ENCODE assay signal across 8 cellular contexts in the genomic region with DNA sequence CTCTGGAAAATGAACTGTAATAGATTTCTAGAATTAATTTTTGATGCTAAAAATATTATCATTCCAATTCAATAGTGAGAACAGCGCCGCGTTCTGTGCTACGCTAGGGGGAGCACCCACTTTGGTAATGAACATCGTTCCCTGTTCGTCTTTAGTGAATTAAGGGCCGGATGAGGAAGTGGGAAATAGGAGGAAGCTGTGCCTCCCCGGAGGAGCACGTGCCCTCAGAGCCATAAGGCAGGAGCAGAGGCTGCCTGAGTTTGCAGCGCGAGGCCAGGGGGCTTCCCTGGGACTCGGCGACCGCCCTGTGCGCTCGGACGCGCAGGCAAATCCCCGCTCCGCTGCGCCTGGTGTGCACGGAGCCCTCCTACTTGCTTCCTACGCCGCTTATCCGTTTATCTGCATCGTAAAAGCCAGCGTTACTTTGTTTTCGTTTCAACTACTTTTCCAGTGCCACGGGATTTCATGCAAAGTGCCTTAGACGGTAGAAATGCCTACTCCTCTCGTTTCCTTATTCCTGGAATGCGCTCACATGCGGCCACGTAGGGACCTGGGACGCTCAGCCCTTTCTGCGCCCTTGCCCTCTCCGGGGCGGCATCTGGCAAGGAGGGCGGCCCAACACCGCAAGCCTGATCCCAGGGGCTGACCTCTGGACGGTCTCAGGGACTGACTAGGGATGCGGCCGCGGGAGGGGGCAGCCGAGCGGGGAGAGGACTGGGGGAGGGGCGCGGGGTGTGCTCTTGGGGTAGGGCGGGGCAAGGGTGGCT.
DNase-seq lines count a peak whose midpoint lies in the region; ATAC-seq and TF ChIP-seq lines count a peak whose summit lies in the region.

No MANE protein-coding gene starts in this region.

- no peak overlapping the region for H3K9ac ChIP-seq in HUES6 (ENCODE audit: low read length)

- TF ChIP-seq CTCF in fibroblast of mammary gland (conservative IDR thresholded peaks at IDR 0.05; ENCODE audit: control insufficient read depth, insufficient read depth, low read depth, low read length) (peak; percentile 77), thoracic aorta (IDR thresholded peaks at IDR 0.05) (peak; percentile 55)

- H3K27ac Mint-ChIP-seq in activated CD4-positive, alpha-beta memory T cell treated with anti-CD3 and anti-CD28 coated beads for 36 hours = no peak overlapping the region

- H3K9me3 ChIP-seq in HUES6 (ENCODE audit: control insufficient read depth, insufficient read depth, low read depth, low read length) = no peaks in the 10 kb centered on the region
- no peaks in the 10 kb centered on the region for H3K9me3 ChIP-seq in thoracic aorta

- no peaks in the 10 kb centered on the region for H3K36me3 ChIP-seq in HUES6 (ENCODE audit: control insufficient read depth, insufficient read depth, low read length)
- no peaks in the 10 kb centered on the region for H3K36me3 ChIP-seq in thoracic aorta

- no peaks in the 10 kb centered on the region for H3K36me3 Mint-ChIP-seq in activated CD4-positive, alpha-beta memory T cell treated with anti-CD3 and anti-CD28 coated beads for 36 hours

- ATAC-seq in thoracic aorta (ENCODE audit: insufficient number of reproducible peaks, low FRiP score, low read depth) = no peak

- H3K4me3 Mint-ChIP-seq in activated CD4-positive, alpha-beta memory T cell treated with anti-CD3 and anti-CD28 coated beads for 36 hours = peak overlapping the region; percentile 39

- CTCF ChIA-PET in activated CD4-positive, alpha-beta memory T cell treated with anti-CD3 and anti-CD28 coated beads for 36 hours (lab: Charles Lee) = interaction anchor here (0.6 kb wide), 1 partner anchor 9 kb away, joined by 3 read pairs; no protein-coding TSS in a partner anchor

- peaks cover 23% of the 10 kb centered on the region for H3K27me3 ChIP-seq in HUES6 (ENCODE audit: control insufficient read depth, insufficient read depth, low read length)
- H3K27me3 ChIP-seq in thoracic aorta (replicated peaks; ENCODE audit: insufficient read depth) = no peaks in the 10 kb centered on the region

- peaks cover 9% of the 10 kb centered on the region for H3K4me1 ChIP-seq in HUES6 (ENCODE audit: control insufficient read depth, insufficient read depth, low read length)
- H3K4me1 ChIP-seq in thoracic aorta (ENCODE audit: control insufficient read depth in 1 of 2, low read depth in 2 of 2) = peaks cover 5 to 17% of the 10 kb centered on the region in 2 donors

- H3K9me3 Mint-ChIP-seq in activated CD4-positive, alpha-beta memory T cell treated with anti-CD3 and anti-CD28 coated beads for 36 hours = no peaks in the 10 kb centered on the region

- H3K27me3 Mint-ChIP-seq in activated CD4-positive, alpha-beta memory T cell treated with anti-CD3 and anti-CD28 coated beads for 36 hours = peaks cover 22% of the 10 kb centered on the region

- H3K4me1 Mint-ChIP-seq in activated CD4-positive, alpha-beta memory T cell treated with anti-CD3 and anti-CD28 coated beads for 36 hours (ENCODE audit: low read depth) = peaks cover 18% of the 10 kb centered on the region

- intact Hi-C loops in activated CD4-positive, alpha-beta memory T cell treated with anti-CD3 and anti-CD28 coated beads for 36 hours (cut with micrococcal nuclease) = loop anchor here (1.0 to 10.0 kb wide), 2 partner anchors 61 to 128 kb away; no protein-coding TSS in a partner anchor

- H3K27ac ChIP-seq in HUES6 (ENCODE audit: low read depth, low read length) (no peak overlapping the region), thoracic aorta (no peak overlapping the region)

- POLR2A ChIA-PET in activated CD4-positive, alpha-beta memory T cell treated with anti-CD3 and anti-CD28 coated beads for 36 hours (lab: Charles Lee) = no interaction called here

- peak; percentile 72 to 75 for DNase-seq in AML-193 (lab: John Stamatoyannopoulos, UW)
- DNase-seq in activated CD4-positive, alpha-beta memory T cell treated with anti-CD3 and anti-CD28 coated beads for 36 hours = peak; percentile 44
- peak; percentile 84 for DNase-seq in fibroblast of mammary gland (ENCODE audit: low read depth)
- peak; percentile 72 for DNase-seq in mucosa of gallbladder (ENCODE audit: low spot score)
- no peak for DNase-seq in thoracic aorta (ENCODE audit: low spot score)
- DNase-seq in NCI-H2081 treated with DMSO at 0.1 percent for 48 hours (lab: John Stamatoyannopoulos, UW) = no peak
- DNase-seq in NCI-H1092 (lab: John Stamatoyannopoulos, UW) = no peak

- peak overlapping the region; percentile 52 for H3K4me3 ChIP-seq in HUES6 (ENCODE audit: low read depth, low read length)
- H3K4me3 ChIP-seq in fibroblast of mammary gland (ENCODE audit: control insufficient read depth, low read depth, low read length) = peak overlapping the region; percentile 10
- H3K4me3 ChIP-seq in thoracic aorta = peak overlapping the region; percentile 73

Comparison
In these comparisons a context has a peak if more than half of its experiments do, and no peak if none do; other contexts are left out.
1. DNase-seq: peak in AML-193 (2 of 2), activated CD4-positive, alpha-beta memory T cell treated with anti-CD3 and anti-CD28 coated beads for 36 hours (single experiment), fibroblast of mammary gland (single experiment) and mucosa of gallbladder (single experiment); none in thoracic aorta (single experiment), NCI-H2081 treated with DMSO at 0.1 percent for 48 hours (single experiment) and NCI-H1092 (single experiment).
2. H3K4me3 ChIP-seq: peak in every context shown above with its lines; median percentile 73 in thoracic aorta; 52 in HUES6; 10 in fibroblast of mammary gland.